Comparison of ENCODE assay signal across 15 cellular contexts in the genomic region with DNA sequence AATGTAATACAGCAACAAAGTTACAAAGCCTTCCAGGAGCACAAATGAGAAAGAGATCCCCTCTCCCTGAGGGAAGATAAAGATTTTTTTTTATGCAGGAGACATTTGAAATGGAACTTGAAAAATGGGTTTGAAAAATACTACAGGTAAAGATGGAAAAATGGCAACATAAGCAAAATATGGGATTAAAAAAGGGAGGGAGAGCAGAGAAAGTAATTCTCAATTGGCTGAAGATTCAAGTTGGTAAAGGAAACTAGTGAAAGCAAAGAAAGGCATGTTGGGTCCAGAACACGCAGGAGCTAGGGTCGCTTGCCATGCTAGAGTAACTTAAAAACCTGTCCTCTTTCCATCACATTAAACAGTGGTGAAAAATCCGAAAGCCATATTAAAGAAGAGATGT. TPM values are rescaled to one million over a fixed set of nuclear protein-coding genes. Genes with fewer than 3 reads are reported as not detected.
DNase-seq lines count a peak whose midpoint lies in the region; ATAC-seq, FAIRE-seq and TF ChIP-seq lines count a peak whose summit lies in the region.
"Had no signal": no experiment of that assay in that cellular context is flagged by ENCODE, and none has a peak within 500 bp of the region (broad histone marks: within the 10 kb centered on the region; RNA-seq: fewer than 3 reads in every experiment).

No MANE protein-coding gene starts in this region.

- H3K27ac Mint-ChIP-seq in central memory CD8-positive, alpha-beta T cell (ENCODE audit: low read depth): no peak overlapping the region
- H3K27ac Mint-ChIP-seq in osteocyte (ENCODE audit: unreplicated experiment): no peak overlapping the region

- CTCF ChIA-PET in SK-N-SH (lab: Yijun Ruan, JAX): interaction anchor here (1.0 to 1.5 kb wide), 2 partner anchors 24 to 463 kb away, joined by 3 read pairs; no protein-coding TSS in a partner anchor

- H3K27me3 ChIP-seq in SK-N-SH (ENCODE audit: insufficient read depth) (no peaks in the 10 kb centered on the region), pancreas (no peaks in the 10 kb centered on the region)
- H3K27me3 ChIP-seq: Peyer's patch, right atrium auricular region had no signal

- DNase-seq in SK-N-SH (no peak), NB4 (ENCODE audit: low read depth) (no peak), osteocyte (ENCODE audit: extremely low spot score, unreplicated experiment) (no peak), omental fat pad (ENCODE audit: low spot score) (no peak), NCI-H345 treated with DMSO at 0.1 percent for 48 hours (lab: John Stamatoyannopoulos, UW; ENCODE audit: unreplicated experiment) (no peak), pancreas (no peak)
- no peak for DNase-seq in central memory CD8-positive, alpha-beta T cell (ENCODE audit: low spot score in 2 of 2)
- DNase-seq: aorta, HCEC 1CT, kidney, NCI-H1930, Peyer's patch had no signal

- no peak for FAIRE-seq in pancreas (lab: Jason Lieb, UNC)
- FAIRE-seq: G401.6, kidney had no signal

- H3K9me3 Mint-ChIP-seq in central memory CD8-positive, alpha-beta T cell: no peaks in the 10 kb centered on the region
- no peaks in the 10 kb centered on the region for H3K9me3 Mint-ChIP-seq in osteocyte (ENCODE audit: unreplicated experiment)

- no peak overlapping the region for H3K9ac ChIP-seq in SK-N-SH

- H3F3A ChIP-seq in SK-N-SH (replicated peaks; ENCODE audit: insufficient read depth): no peaks in the 10 kb centered on the region

- POLR2A ChIA-PET in SK-N-SH (lab: Yijun Ruan, JAX): interaction anchor here (1.4 kb wide), 1 partner anchor 14 kb away, joined by 4 read pairs; no protein-coding TSS in a partner anchor

- peaks cover 28% of the 10 kb centered on the region for H3K4me1 Mint-ChIP-seq in central memory CD8-positive, alpha-beta T cell
- H3K4me1 Mint-ChIP-seq in osteocyte (ENCODE audit: unreplicated experiment): peaks cover 18% of the 10 kb centered on the region

- no peak overlapping the region for H3K27ac ChIP-seq in SK-N-SH (ENCODE audit: low read depth in 2 of 2, low read length in 1 of 2)
- no peak overlapping the region for H3K27ac ChIP-seq in pancreas
- H3K27ac ChIP-seq: Peyer's patch, right atrium auricular region had no signal

- H2AFZ ChIP-seq in SK-N-SH (ENCODE audit: low read depth): no peak overlapping the region

- H3K36me3 Mint-ChIP-seq in central memory CD8-positive, alpha-beta T cell (ENCODE audit: insufficient read depth): peaks cover 26% of the 10 kb centered on the region
- peaks cover 13% of the 10 kb centered on the region for H3K36me3 Mint-ChIP-seq in osteocyte (ENCODE audit: unreplicated experiment)

- H3K4me3 ChIP-seq in SK-N-SH (ENCODE audit: low read depth in 2 of 2, low read length in 1 of 2): no peak overlapping the region; a peak in 1 of 4 replicates
- peak overlapping the region; percentile 46 for H3K4me3 ChIP-seq in NB4 (ENCODE audit: low read depth, low read length)
- no peak overlapping the region for H3K4me3 ChIP-seq in pancreas

- H3K9me3 ChIP-seq in SK-N-SH (no peaks in the 10 kb centered on the region), pancreas (no peaks in the 10 kb centered on the region)
- H3K9me3 ChIP-seq: Peyer's patch, right atrium auricular region had no signal

- no peak for TF ChIP-seq EP300 in SK-N-SH (IDR thresholded peaks at IDR 0.05; ENCODE audit: borderline replicate concordance in 1 of 2, low read depth in 1 of 2, low read length in 1 of 2)

- no peaks in the 10 kb centered on the region for H3K9me2 ChIP-seq in SK-N-SH

- ATAC-seq in SK-N-SH treated with all-trans-retinoic acid at 6 μM for 48 hours: no peak
- ATAC-seq in central memory CD8-positive, alpha-beta T cell (replicated peaks; ENCODE audit: extremely low read depth, poor library complexity, severe bottlenecking): no peak
- no peak for ATAC-seq in omental fat pad (ENCODE audit: low FRiP score)
- no peak for ATAC-seq in pancreas

- no peaks in the 10 kb centered on the region for H4K20me1 ChIP-seq in SK-N-SH (ENCODE audit: insufficient read depth)

- H3K36me3 ChIP-seq in SK-N-SH (replicated peaks in 1 of 2; ENCODE audit: control insufficient read depth in 1 of 2, insufficient read depth in 2 of 2, low read length in 1 of 2): peaks cover 17 to 26% of the 10 kb centered on the region in 2 experiments
- H3K36me3 ChIP-seq in pancreas: peaks cover 0 to 5% (median 0%) of the 10 kb centered on the region in 3 donors

- H3K27me3 Mint-ChIP-seq in central memory CD8-positive, alpha-beta T cell: no peaks in the 10 kb centered on the region
- peaks cover 26% of the 10 kb centered on the region for H3K27me3 Mint-ChIP-seq in osteocyte (ENCODE audit: unreplicated experiment)

- intact Hi-C loops in pancreas (cut with DNase I): no loop called here

- H3K4me2 ChIP-seq in SK-N-SH: peak overlapping the region; percentile 80

- no peak for TF ChIP-seq RAD21 in SK-N-SH (IDR thresholded peaks at IDR 0.05; ENCODE audit: low read length)

- H3K4me3 Mint-ChIP-seq in central memory CD8-positive, alpha-beta T cell: peak overlapping the region; percentile 100
- peak overlapping the region; percentile 100 for H3K4me3 Mint-ChIP-seq in osteocyte (ENCODE audit: unreplicated experiment)

- H3K4me1 ChIP-seq in SK-N-SH (ENCODE audit: control insufficient read depth in 1 of 2, insufficient read depth in 2 of 2, low read depth in 1 of 2, low read length in 1 of 2) (peaks cover 3% of the 10 kb centered on the region in 2 experiments; a peak in 3 of 4 replicates), pancreas (peaks cover 0 to 8% (median 4%) of the 10 kb centered on the region in 3 donors)

- TF ChIP-seq POLR2A in NB4 (IDR thresholded peaks at IDR 0.05; ENCODE audit: extremely low read depth, insufficient read length): no peak

- H3K79me2 ChIP-seq in SK-N-SH (ENCODE audit: insufficient read depth): peaks cover 53% of the 10 kb centered on the region

- whole genome bisulfite sequencing in SK-N-SH (ENCODE audit: low lambda C conversion rate): 69% methylated on average over 3 of the region's 3 CpGs
- WGBS in pancreas, 2 donors: 59 to 85% methylated on average over 3 of the region's 3 CpGs

- TF ChIP-seq CTCF in SK-N-SH (IDR thresholded peaks at IDR 0.05): no peak
- no peak for TF ChIP-seq CTCF in NB4 (IDR thresholded peaks at IDR 0.05; ENCODE audit: low read depth, low read length)
- no peak for TF ChIP-seq CTCF in osteocyte (IDR thresholded peaks at IDR 0.05)
- TF ChIP-seq CTCF in omental fat pad (IDR thresholded peaks at IDR 0.05): no peak
- no peak for TF ChIP-seq CTCF in pancreas (IDR thresholded peaks at IDR 0.05)

TF ChIP-seq in SK-N-SH, 30 proteins besides CTCF, POLR2A, EP300 and RAD21 (continues in another document):
- TF ChIP-seq CHD2 (IDR thresholded peaks at IDR 0.05; ENCODE audit: low read length, partially characterized antibody) (no peak), FOSL2 (IDR thresholded peaks at IDR 0.05; ENCODE audit: borderline replicate concordance, low read depth) (no peak)
- TF ChIP-seq, protein P1, sequence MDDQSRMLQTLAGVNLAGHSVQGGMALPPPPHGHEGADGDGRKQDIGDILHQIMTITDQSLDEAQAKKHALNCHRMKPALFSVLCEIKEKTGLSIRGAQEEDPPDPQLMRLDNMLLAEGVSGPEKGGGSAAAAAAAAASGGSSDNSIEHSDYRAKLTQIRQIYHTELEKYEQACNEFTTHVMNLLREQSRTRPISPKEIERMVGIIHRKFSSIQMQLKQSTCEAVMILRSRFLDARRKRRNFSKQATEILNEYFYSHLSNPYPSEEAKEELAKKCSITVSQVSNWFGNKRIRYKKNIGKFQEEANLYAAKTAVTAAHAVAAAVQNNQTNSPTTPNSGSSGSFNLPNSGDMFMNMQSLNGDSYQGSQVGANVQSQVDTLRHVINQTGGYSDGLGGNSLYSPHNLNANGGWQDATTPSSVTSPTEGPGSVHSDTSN (IDR thresholded peaks at IDR 0.05): no peak

TF ChIP-seq in SK-N-SH treated with all-trans-retinoic acid at 6 μM for 48 hours, 23 proteins besides CTCF, POLR2A, EP300 and RAD21 (continues in another document):
- TF ChIP-seq, protein P2, sequence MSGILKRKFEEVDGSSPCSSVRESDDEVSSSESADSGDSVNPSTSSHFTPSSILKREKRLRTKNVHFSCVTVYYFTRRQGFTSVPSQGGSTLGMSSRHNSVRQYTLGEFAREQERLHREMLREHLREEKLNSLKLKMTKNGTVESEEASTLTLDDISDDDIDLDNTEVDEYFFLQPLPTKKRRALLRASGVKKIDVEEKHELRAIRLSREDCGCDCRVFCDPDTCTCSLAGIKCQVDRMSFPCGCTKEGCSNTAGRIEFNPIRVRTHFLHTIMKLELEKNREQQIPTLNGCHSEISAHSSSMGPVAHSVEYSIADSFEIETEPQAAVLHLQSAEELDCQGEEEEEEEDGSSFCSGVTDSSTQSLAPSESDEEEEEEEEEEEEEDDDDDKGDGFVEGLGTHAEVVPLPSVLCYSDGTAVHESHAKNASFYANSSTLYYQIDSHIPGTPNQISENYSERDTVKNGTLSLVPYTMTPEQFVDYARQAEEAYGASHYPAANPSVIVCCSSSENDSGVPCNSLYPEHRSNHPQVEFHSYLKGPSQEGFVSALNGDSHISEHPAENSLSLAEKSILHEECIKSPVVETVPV (CRISPR knock-in tag; IDR thresholded peaks at IDR 0.05): no peak
- no peak for TF ChIP-seq ZFP3 (CRISPR knock-in tag; IDR thresholded peaks at IDR 0.05)
- TF ChIP-seq ARNTL (CRISPR knock-in tag; IDR thresholded peaks at IDR 0.05; ENCODE audit: borderline replicate concordance, low read depth): no peak

RNA-seq across cellular contexts. Expression of a gene that starts 1.5 kb away (rescaled TPM):
- 6.1 and 7.7 TPM in 2 replicates for polyA plus RNA-seq in SK-N-SH (2012; rRNA removed)
- polyA plus RNA-seq in SK-N-SH (2012; cell fraction: cytosol; rRNA removed): 9.0 and 9.1 TPM in 2 replicates
- 2.9 and 5.6 TPM in 2 replicates for polyA plus RNA-seq in SK-N-SH (2012; cell fraction: nucleus; rRNA removed)
- 14.3 and 14.7 TPM in 2 replicates for total RNA-seq in osteocyte
- 10 to 100 TPM in 2 of 4 donors, 1 to 10 TPM in 2; 9.6 to 12.6 (median 10.3) TPM for total RNA-seq in omental fat pad
- 1 to 10 TPM; 6.5 to 8.2 (median 7.2) TPM for total RNA-seq in pancreas
- 1 to 10 TPM; 2.8 to 5.7 TPM for polyA plus RNA-seq in pancreas

RNA-seq across cellular contexts. Expression of a gene that starts 7.6 kb away (rescaled TPM):
- polyA plus RNA-seq in SK-N-SH (2012; rRNA removed) (not detected in 2 replicates), pancreas (not detected)
- polyA plus RNA-seq in SK-N-SH (2012; cell fraction: cytosol; rRNA removed): not detected in 2 replicates
- polyA plus RNA-seq in SK-N-SH (2012; cell fraction: nucleus; rRNA removed): not detected in 2 replicates
- total RNA-seq in osteocyte (not detected in 2 replicates), omental fat pad (not detected), pancreas (not detected)
- total RNA-seq: aorta, kidney, Peyer's patch, right atrium auricular region had no signal
- polyA plus RNA-seq: aorta had no signal
